Comparison of ENCODE assay signal across 13 cellular contexts in genomic region chr3:152121292-152121654, GRCh38.
DNase-seq lines count a peak whose midpoint lies in the region; ATAC-seq and TF ChIP-seq lines count a peak whose summit lies in the region.
"Had no signal": no experiment of that assay in that cellular context is flagged by ENCODE, and none has a peak within 500 bp of the region (broad histone marks: within the 10 kb centered on the region; RNA-seq: fewer than 3 reads in every experiment).

No MANE protein-coding gene starts in this region.

- no peaks in the 10 kb centered on the region for H3K36me3 ChIP-seq in tibial artery
- no peaks in the 10 kb centered on the region for H3K36me3 ChIP-seq in endodermal cell (ENCODE audit: control insufficient read depth, insufficient read depth, low read length)

- peak; percentile 56 for ATAC-seq in activated T-helper 17 cell treated with anti-CD3 and anti-CD28 coated beads, Interleukin-2, amount 50 U/mL, for 72 hours (replicated peaks)
- ATAC-seq in foreskin keratinocyte = peak; percentile 95

- TF ChIP-seq CTCF in foreskin keratinocyte (conservative IDR thresholded peaks at IDR 0.05) = no peak
- no peak for TF ChIP-seq CTCF in tibial artery (IDR thresholded peaks at IDR 0.05)
- no peak for TF ChIP-seq CTCF in endodermal cell (conservative IDR thresholded peaks at IDR 0.05)

- peaks cover 26% of the 10 kb centered on the region for H3K4me1 ChIP-seq in foreskin keratinocyte
- peaks cover 0 to 41% (median 6%) of the 10 kb centered on the region in 4 donors for H3K4me1 ChIP-seq in tibial artery
- H3K4me1 ChIP-seq in endodermal cell (ENCODE audit: control insufficient read depth, insufficient read depth, low read length) = no peaks in the 10 kb centered on the region

- H3K27me3 ChIP-seq in foreskin keratinocyte (no peaks in the 10 kb centered on the region), tibial artery (no peaks in the 10 kb centered on the region), endodermal cell (ENCODE audit: control insufficient read depth, insufficient read depth, low read length, poor library complexity, severe bottlenecking) (no peaks in the 10 kb centered on the region)

- H3K4me3 Mint-ChIP-seq in activated naive CD4-positive, alpha-beta T cell treated with anti-CD3 and anti-CD28 coated beads, Interleukin-2, amount 50 U/mL, for 24 hours = no peak overlapping the region
- H3K4me3 Mint-ChIP-seq in activated T-helper 17 cell treated with anti-CD3 and anti-CD28 coated beads, Interleukin-2, amount 50 U/mL, for 72 hours = no peak overlapping the region
- no peak overlapping the region for H3K4me3 Mint-ChIP-seq in endodermal cell
- H3K4me3 Mint-ChIP-seq: immature natural killer cell had no signal

- no peak for DNase-seq in activated naive CD4-positive, alpha-beta T cell treated with Interleukin-2 at 50 U/mL for 16 hours
- DNase-seq in foreskin keratinocyte (peak; percentile 66 to 81), tibial artery (no peak), SIG-M5 treated with dmso at 0.1 percent for 504 hours (lab: John Stamatoyannopoulos, UW; ENCODE audit: unreplicated experiment) (no peak), endodermal cell (no peak)
- no peak for DNase-seq in stimulated activated CD4-positive, alpha-beta T cell treated with anti-CD3 and anti-CD28 coated beads, Interleukin-2, amount 100 ng/mL, for 48 hours
- DNase-seq: activated effector memory CD4-positive, alpha-beta T cell treated with anti-CD3 and anti-CD28 coated beads, Interleukin-2, amount 50 U/mL, for 16 hours; immature natural killer cell; NCI-H510A; stimulated activated CD4-positive, alpha-beta T cell treated with anti-CD3 and anti-CD28 coated beads, Interleukin-4, amount 100 ng/mL, for 4 hours had no signal

- H3K4me1 Mint-ChIP-seq in activated naive CD4-positive, alpha-beta T cell treated with anti-CD3 and anti-CD28 coated beads, Interleukin-2, amount 50 U/mL, for 24 hours = peaks cover 38% of the 10 kb centered on the region
- peaks cover 9% of the 10 kb centered on the region for H3K4me1 Mint-ChIP-seq in activated T-helper 17 cell treated with anti-CD3 and anti-CD28 coated beads, Interleukin-2, amount 50 U/mL, for 72 hours
- no peaks in the 10 kb centered on the region for H3K4me1 Mint-ChIP-seq in endodermal cell
- H3K4me1 Mint-ChIP-seq: immature natural killer cell had no signal

- no peak overlapping the region for H3K27ac ChIP-seq in foreskin keratinocyte
- H3K27ac ChIP-seq in tibial artery = peak overlapping the region; percentile 66 to 78
- no peak overlapping the region for H3K27ac ChIP-seq in endodermal cell (ENCODE audit: low read depth, low read length)
- H3K27ac ChIP-seq: 22Rv1 had no signal

- H3K9me3 Mint-ChIP-seq in activated naive CD4-positive, alpha-beta T cell treated with anti-CD3 and anti-CD28 coated beads, Interleukin-2, amount 50 U/mL, for 24 hours = peaks cover 6% of the 10 kb centered on the region
- H3K9me3 Mint-ChIP-seq in activated T-helper 17 cell treated with anti-CD3 and anti-CD28 coated beads, Interleukin-2, amount 50 U/mL, for 72 hours = peaks cover 4% of the 10 kb centered on the region
- H3K9me3 Mint-ChIP-seq in endodermal cell = peaks cover 5% of the 10 kb centered on the region
- H3K9me3 Mint-ChIP-seq: immature natural killer cell had no signal

- WGBS in endodermal cell (ENCODE audit: insufficient coverage in 1 of 2, insufficient read length in 1 of 2), 2 experiments = 91% methylated on average over 1 of the region's 1 CpG; no CpG with 5 or more reads in 1 of the 2 experiments

- H3K27ac Mint-ChIP-seq in activated naive CD4-positive, alpha-beta T cell treated with anti-CD3 and anti-CD28 coated beads, Interleukin-2, amount 50 U/mL, for 24 hours = peak overlapping the region; percentile 8
- no peak overlapping the region for H3K27ac Mint-ChIP-seq in activated T-helper 17 cell treated with anti-CD3 and anti-CD28 coated beads, Interleukin-2, amount 50 U/mL, for 72 hours
- H3K27ac Mint-ChIP-seq in endodermal cell = no peak overlapping the region
- H3K27ac Mint-ChIP-seq: immature natural killer cell had no signal

- peaks cover 6% of the 10 kb centered on the region for H3K36me3 Mint-ChIP-seq in activated naive CD4-positive, alpha-beta T cell treated with anti-CD3 and anti-CD28 coated beads, Interleukin-2, amount 50 U/mL, for 24 hours
- no peaks in the 10 kb centered on the region for H3K36me3 Mint-ChIP-seq in activated T-helper 17 cell treated with anti-CD3 and anti-CD28 coated beads, Interleukin-2, amount 50 U/mL, for 72 hours (ENCODE audit: low read depth)
- H3K36me3 Mint-ChIP-seq in endodermal cell (ENCODE audit: low read depth) = no peaks in the 10 kb centered on the region

- no peak overlapping the region for H3K9ac ChIP-seq in endodermal cell (ENCODE audit: extremely low read depth, low read length, poor library complexity, severe bottlenecking)

- H3K4me3 ChIP-seq in tibial artery (no peak overlapping the region), endodermal cell (ENCODE audit: low read length) (no peak overlapping the region)

- no peaks in the 10 kb centered on the region for H3K27me3 Mint-ChIP-seq in activated naive CD4-positive, alpha-beta T cell treated with anti-CD3 and anti-CD28 coated beads, Interleukin-2, amount 50 U/mL, for 24 hours
- H3K27me3 Mint-ChIP-seq in activated T-helper 17 cell treated with anti-CD3 and anti-CD28 coated beads, Interleukin-2, amount 50 U/mL, for 72 hours = peaks cover 4% of the 10 kb centered on the region
- no peaks in the 10 kb centered on the region for H3K27me3 Mint-ChIP-seq in endodermal cell (ENCODE audit: insufficient read depth)

- intact Hi-C loops in tibial artery (cut with DNase I; ENCODE audit: low total_unique reads) = no loop called here

- H3K9me3 ChIP-seq in tibial artery (no peaks in the 10 kb centered on the region), endodermal cell (ENCODE audit: control insufficient read depth, low read length) (no peaks in the 10 kb centered on the region)

Comparison
In these comparisons a context has a peak if more than half of its experiments do, and no peak if none do; other contexts are left out.
1. DNase-seq: peak in foreskin keratinocyte (2 of 2); none in activated naive CD4-positive, alpha-beta T cell treated with Interleukin-2 at 50 U/mL for 16 hours (single experiment), tibial artery (0 of 2), SIG-M5 treated with dmso at 0.1 percent for 504 hours (single experiment), endodermal cell (single experiment) and stimulated activated CD4-positive, alpha-beta T cell treated with anti-CD3 and anti-CD28 coated beads, Interleukin-2, amount 100 ng/mL, for 48 hours (0 of 2).
2. H3K27ac ChIP-seq: peak in tibial artery (2 of 2); none in foreskin keratinocyte (single experiment) and endodermal cell (single experiment).